Comparison of ENCODE assay signal across 1 cellular context in the genomic region with DNA sequence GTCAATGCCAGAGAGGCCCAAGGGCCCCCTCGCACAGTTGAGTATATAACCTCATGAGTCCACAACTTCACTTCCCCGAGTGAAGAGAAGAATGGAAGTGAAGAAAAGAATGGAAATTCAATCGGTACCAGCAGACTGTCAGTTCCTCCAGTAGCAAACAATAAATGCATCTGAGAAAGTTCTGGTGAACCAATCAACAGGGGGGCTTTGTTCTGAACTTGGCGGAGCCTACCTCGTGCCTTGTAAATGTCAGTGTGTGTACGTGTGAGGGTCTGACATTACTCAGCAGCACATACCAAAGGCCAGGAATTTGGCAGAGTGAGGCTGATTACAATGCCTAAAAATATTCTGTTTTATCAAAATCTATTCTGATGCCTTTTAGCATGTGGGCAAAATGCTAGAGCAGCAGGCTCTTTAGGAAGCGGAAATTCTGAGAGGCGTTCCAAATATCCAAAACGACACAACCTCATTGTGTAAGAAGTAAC.
A peak's percentile ranks its signal among the peaks of the same experiment; 100 is the strongest.
TF ChIP-seq lines count a peak whose summit lies in the region.

No MANE protein-coding gene starts in this region.

TF ChIP-seq in liver, 16 proteins besides CTCF, POLR2A, EP300 and RAD21 (continued from another document):
- TF ChIP-seq FOXA1 (IDR thresholded peaks at IDR 0.05) (no peak), HNF4G (IDR thresholded peaks at IDR 0.05) (no peak), JUND (IDR thresholded peaks at IDR 0.05) (peak in 1 of 2 donors; percentile 31), YY1 (IDR thresholded peaks at IDR 0.05) (no peak), REST (IDR thresholded peaks at IDR 0.05) (no peak), ATF3 (IDR thresholded peaks at IDR 0.05) (no peak), FOXA2 (IDR thresholded peaks at IDR 0.05) (no peak), NR2F2 (IDR thresholded peaks at IDR 0.05) (peak; percentile 53)
- TF ChIP-seq, protein P1, sequence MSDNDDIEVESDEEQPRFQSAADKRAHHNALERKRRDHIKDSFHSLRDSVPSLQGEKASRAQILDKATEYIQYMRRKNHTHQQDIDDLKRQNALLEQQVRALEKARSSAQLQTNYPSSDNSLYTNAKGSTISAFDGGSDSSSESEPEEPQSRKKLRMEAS (IDR thresholded peaks at IDR 0.05): peak; percentile 42
